In genomic region chr1:201889092-201889968, GRCh38 we compare ENCODE assay signal across 8 cellular contexts. TPM values are rescaled to one million over a fixed set of nuclear protein-coding genes. Genes with fewer than 3 reads are reported as not detected.
DNase-seq lines count a peak whose midpoint lies in the region; ATAC-seq and TF ChIP-seq lines count a peak whose summit lies in the region.

No MANE protein-coding gene starts in this region.

- peak overlapping the region; percentile 69 for H3K4me3 ChIP-seq in right cardiac atrium (ENCODE audit: low read length)
- H3K4me3 ChIP-seq in gastrocnemius medialis: peak overlapping the region; percentile 65 to 89 (median 72)

- no peaks in the 10 kb centered on the region for H3K36me3 ChIP-seq in gastrocnemius medialis

- H3K27me3 ChIP-seq in right cardiac atrium (ENCODE audit: control insufficient read depth, insufficient read depth) (no peaks in the 10 kb centered on the region), gastrocnemius medialis (no peaks in the 10 kb centered on the region)

- H3K27me3 Mint-ChIP-seq in activated CD4-positive, alpha-beta memory T cell treated with anti-CD3 and anti-CD28 coated beads, Interleukin-2, amount 10 ng/mL, durations not matched to agents 7 days and 5 days: peaks cover 41% of the 10 kb centered on the region

- H3K4me1 ChIP-seq in right cardiac atrium (ENCODE audit: control insufficient read depth, insufficient read depth, low read length): peaks cover 19% of the 10 kb centered on the region
- H3K4me1 ChIP-seq in gastrocnemius medialis: peaks cover 74 to 83% of the 10 kb centered on the region in 2 donors

- CTCF ChIA-PET in activated CD4-positive, alpha-beta memory T cell treated with anti-CD3 and anti-CD28 coated beads, Interleukin-2, amount 10 ng/mL, durations not matched to agents 7 days and 5 days (lab: Charles Lee): no interaction called here

- POLR2A ChIA-PET in activated CD4-positive, alpha-beta memory T cell treated with anti-CD3 and anti-CD28 coated beads, Interleukin-2, amount 10 ng/mL, durations not matched to agents 7 days and 5 days (lab: Charles Lee): no interaction called here

- H3K9me3 ChIP-seq in right cardiac atrium (ENCODE audit: control insufficient read depth, low read length): no peaks in the 10 kb centered on the region
- no peaks in the 10 kb centered on the region for H3K9me3 ChIP-seq in gastrocnemius medialis

- intact Hi-C loops in right cardiac atrium (cut with DNase I): no loop called here
- intact Hi-C loops in gastrocnemius medialis (cut with DNase I; ENCODE audit: low total_unique reads): loop anchor here (2.0 to 10.0 kb wide), 5 partner anchors 62 to 1385 kb away; partner anchors contain the start of genes IPO9, PHLDA3 and TIMM17A

- no peaks in the 10 kb centered on the region for H3K36me3 Mint-ChIP-seq in activated CD4-positive, alpha-beta memory T cell treated with anti-CD3 and anti-CD28 coated beads, Interleukin-2, amount 10 ng/mL, durations not matched to agents 7 days and 5 days (ENCODE audit: low read depth)

- ATAC-seq in right cardiac atrium: no peak
- ATAC-seq in gastrocnemius medialis: no peak
- ATAC-seq in HG02610 (IDR thresholded peaks at IDR 0.05; ENCODE audit: unreplicated experiment): no peak

- TF ChIP-seq CTCF in GM13976 (IDR thresholded peaks at IDR 0.05; ENCODE audit: borderline replicate concordance, control extremely low read depth, extremely low read depth, insufficient read depth, missing control alignments) (no peak), gastrocnemius medialis (IDR thresholded peaks at IDR 0.05 in 4 of 5, conservative IDR thresholded peaks at IDR 0.05 in 1 of 5) (no peak)

- TF ChIP-seq POLR2A in gastrocnemius medialis (IDR thresholded peaks at IDR 0.05): no peak

- in situ Hi-C loops in GM13976 (cut with MboI; ENCODE audit: low sequenced_read_pairs, unreplicated experiment): loop anchor here (25.0 kb wide), 1 partner anchor 223 kb away; the partner anchor contains the start of gene GPR37L1
- in situ Hi-C loops in gastrocnemius medialis (cut with MboI; ENCODE audit: low sequenced_read_pairs in 4 of 4): loop anchor here in 3 of 4 donors (25.0 kb wide), 1 partner anchor 248 kb away; the partner anchor contains the start of gene ARL8A (in 3 of the 3)

- peak overlapping the region; percentile 27 for H3K27ac ChIP-seq in right cardiac atrium (ENCODE audit: low read length)
- peak overlapping the region; percentile 90 to 98 (median 94) for H3K27ac ChIP-seq in gastrocnemius medialis

- H3K4me1 Mint-ChIP-seq in activated CD4-positive, alpha-beta memory T cell treated with anti-CD3 and anti-CD28 coated beads, Interleukin-2, amount 10 ng/mL, durations not matched to agents 7 days and 5 days: peaks cover 2% of the 10 kb centered on the region

- DNase-seq in GM13976 (ENCODE audit: low spot score): peak; percentile 42
- DNase-seq in activated CD4-positive, alpha-beta memory T cell treated with anti-CD3 and anti-CD28 coated beads, Interleukin-2, amount 10 ng/mL, durations not matched to agents 7 days and 5 days: no peak
- no peak for DNase-seq in right cardiac atrium
- no peak for DNase-seq in gastrocnemius medialis
- no peak for DNase-seq in NCI-H69 (lab: John Stamatoyannopoulos, UW)
- no peak for DNase-seq in NCI-H524 treated with DMSO at 0.1 percent for 48 hours (lab: John Stamatoyannopoulos, UW)
- no peak for DNase-seq in SIG-M5 treated with dmso at 0.1 percent for 504 hours (lab: John Stamatoyannopoulos, UW; ENCODE audit: unreplicated experiment)

- H3K4me3 Mint-ChIP-seq in activated CD4-positive, alpha-beta memory T cell treated with anti-CD3 and anti-CD28 coated beads, Interleukin-2, amount 10 ng/mL, durations not matched to agents 7 days and 5 days: peak overlapping the region; percentile 15

- no peak overlapping the region for H3K27ac Mint-ChIP-seq in activated CD4-positive, alpha-beta memory T cell treated with anti-CD3 and anti-CD28 coated beads, Interleukin-2, amount 10 ng/mL, durations not matched to agents 7 days and 5 days

- WGBS in right cardiac atrium: 21% methylated on average over 33 of the region's 33 CpGs

- no peaks in the 10 kb centered on the region for H3K9me3 Mint-ChIP-seq in activated CD4-positive, alpha-beta memory T cell treated with anti-CD3 and anti-CD28 coated beads, Interleukin-2, amount 10 ng/mL, durations not matched to agents 7 days and 5 days

RNA-seq across cellular contexts. Expression of gene SHISA4, which starts 0.6 kb away (rescaled TPM):
- under 1 TPM; 0.55 to 0.81 TPM for total RNA-seq in activated CD4-positive, alpha-beta memory T cell treated with anti-CD3 and anti-CD28 coated beads, Interleukin-2, amount 10 ng/mL, durations not matched to agents 7 days and 5 days
- 10 to 100 TPM; 55.8 to 96.6 (median 73.6) TPM for total RNA-seq in right cardiac atrium
- polyA plus RNA-seq in right cardiac atrium: 79.5 TPM
- total RNA-seq in gastrocnemius medialis: 100 to 1,000 TPM in 2 of 4 donors, 10 to 100 TPM in 2; 76.6 to 384 (median 229) TPM

RNA-seq across cellular contexts. Expression of gene LMOD1, which starts 57.0 kb away (rescaled TPM):
- not detected for total RNA-seq in activated CD4-positive, alpha-beta memory T cell treated with anti-CD3 and anti-CD28 coated beads, Interleukin-2, amount 10 ng/mL, durations not matched to agents 7 days and 5 days
- total RNA-seq in right cardiac atrium (10 to 100 TPM; 22.0 to 40.6 (median 33.0) TPM), gastrocnemius medialis (10 to 100 TPM; 12.8 to 39.5 (median 22.6) TPM)
- 33.7 TPM for polyA plus RNA-seq in right cardiac atrium

Comparison
In these comparisons a context has a peak if more than half of its experiments do, and no peak if none do; other contexts are left out.
1. RNA of gene SHISA4, which starts 0.6 kb away (total RNA-seq): 76.6 to 384 TPM in gastrocnemius medialis and 55.8 to 96.6 TPM in right cardiac atrium; 0.55 to 0.81 TPM in activated CD4-positive, alpha-beta memory T cell treated with anti-CD3 and anti-CD28 coated beads, Interleukin-2, amount 10 ng/mL, durations not matched to agents 7 days and 5 days; every median in the first group is over 10 times any median in the second.
2. RNA of gene LMOD1, which starts 57.0 kb away (total RNA-seq): 22.0 to 40.6 TPM in right cardiac atrium and 12.8 to 39.5 TPM in gastrocnemius medialis; not detected in activated CD4-positive, alpha-beta memory T cell treated with anti-CD3 and anti-CD28 coated beads, Interleukin-2, amount 10 ng/mL, durations not matched to agents 7 days and 5 days; every median in the first group is over 10 times any median in the second.